In the genomic region with DNA sequence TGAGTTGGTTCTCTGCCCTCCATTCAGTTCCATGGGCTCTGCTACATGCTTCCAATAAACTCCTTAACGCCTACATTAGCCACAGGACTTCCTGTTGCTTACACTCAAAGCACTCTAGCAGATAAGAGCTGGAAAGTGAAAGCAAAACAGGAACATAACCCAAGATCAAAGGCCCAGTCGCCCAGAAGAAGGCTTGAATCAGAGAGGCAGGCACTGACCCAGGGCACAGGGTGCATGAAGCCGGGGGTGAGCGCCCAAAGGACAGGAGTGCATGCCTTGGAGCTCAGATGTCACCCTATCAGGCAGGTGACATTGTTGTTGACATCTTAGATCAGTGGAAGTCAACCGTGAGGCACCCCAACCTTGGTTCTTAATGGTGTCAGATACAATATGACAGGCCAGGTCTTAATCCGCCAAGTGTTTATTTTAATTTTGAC, we compare ENCODE assay signal across 8 cellular contexts.
DNase-seq lines count a peak whose midpoint lies in the region; ATAC-seq and TF ChIP-seq lines count a peak whose summit lies in the region.
"Had no signal": no experiment of that assay in that cellular context is flagged by ENCODE, and none has a peak within 500 bp of the region (broad histone marks: within the 10 kb centered on the region; RNA-seq: fewer than 3 reads in every experiment).

No MANE protein-coding gene starts in this region.

- POLR2A ChIA-PET in naive thymus-derived CD8-positive, alpha-beta T cell (lab: Charles Lee) = interaction anchor here (0.6 to 3.2 kb wide), 17 partner anchors 9 to 1075 kb away, joined by 3 to 24 read pairs (median 5); a partner anchor contains a TSS

- H3K4me3 Mint-ChIP-seq in naive thymus-derived CD8-positive, alpha-beta T cell = peak overlapping the region; percentile 75 to 86 (median 80)
- no peak overlapping the region for H3K4me3 Mint-ChIP-seq in progenitor cell of endocrine pancreas (ENCODE audit: low read depth)
- H3K4me3 Mint-ChIP-seq: mesothelial cell of epicardium had no signal

- H3K36me3 Mint-ChIP-seq in naive thymus-derived CD8-positive, alpha-beta T cell = peaks cover 0 to 7% (median 0%) of the 10 kb centered on the region in 3 donors
- H3K36me3 Mint-ChIP-seq in progenitor cell of endocrine pancreas (ENCODE audit: insufficient read depth) = no peaks in the 10 kb centered on the region
- H3K36me3 Mint-ChIP-seq: mesothelial cell of epicardium had no signal

- ATAC-seq in GM19023 (IDR thresholded peaks at IDR 0.05; ENCODE audit: unreplicated experiment) = peak; percentile 76
- ATAC-seq in HG03039 (IDR thresholded peaks at IDR 0.05; ENCODE audit: unreplicated experiment) = peak; percentile 51
- peak; percentile 91 to 93 for ATAC-seq in naive thymus-derived CD8-positive, alpha-beta T cell
- ATAC-seq in HG03045 (IDR thresholded peaks at IDR 0.05; ENCODE audit: unreplicated experiment) = no peak

- H3K9me3 Mint-ChIP-seq in naive thymus-derived CD8-positive, alpha-beta T cell = no peaks in the 10 kb centered on the region
- H3K9me3 Mint-ChIP-seq in progenitor cell of endocrine pancreas (ENCODE audit: low read depth) = peaks cover 2% of the 10 kb centered on the region
- H3K9me3 Mint-ChIP-seq: mesothelial cell of epicardium had no signal

- peaks cover 52 to 95% (median 77%) of the 10 kb centered on the region in 4 donors for H3K4me1 Mint-ChIP-seq in naive thymus-derived CD8-positive, alpha-beta T cell
- no peaks in the 10 kb centered on the region for H3K4me1 Mint-ChIP-seq in progenitor cell of endocrine pancreas (ENCODE audit: low read depth)

- H3K27ac Mint-ChIP-seq in naive thymus-derived CD8-positive, alpha-beta T cell = peak overlapping the region; percentile 94 to 99 (median 97)
- no peak overlapping the region for H3K27ac Mint-ChIP-seq in progenitor cell of endocrine pancreas
- H3K27ac Mint-ChIP-seq: mesothelial cell of epicardium had no signal

- DNase-seq in OCI-M1 (lab: John Stamatoyannopoulos, UW) (peak; percentile 96), progenitor cell of endocrine pancreas (ENCODE audit: low spot score, unreplicated experiment) (no peak)
- DNase-seq in activated gamma-delta T cell treated with anti-CD3 and anti-CD28 coated beads, Interleukin-2, amount 50 U/mL, for 16 hours (ENCODE audit: low read depth) = peak; percentile 37
- peak; percentile 29 to 80 (median 59) for DNase-seq in naive thymus-derived CD8-positive, alpha-beta T cell

- no peaks in the 10 kb centered on the region for H3K27me3 Mint-ChIP-seq in naive thymus-derived CD8-positive, alpha-beta T cell
- peaks cover 55% of the 10 kb centered on the region for H3K27me3 Mint-ChIP-seq in progenitor cell of endocrine pancreas

- TF ChIP-seq CTCF in progenitor cell of endocrine pancreas (IDR thresholded peaks at IDR 0.05; ENCODE audit: unreplicated experiment) = no peak
